ENCODE assay signal across 13 cellular contexts in genomic region chr2:134079373-134079772, GRCh38.
DNase-seq lines count a peak whose midpoint lies in the region; ATAC-seq and TF ChIP-seq lines count a peak whose summit lies in the region.
"Had no signal": no experiment of that assay in that cellular context is flagged by ENCODE, and none has a peak within 500 bp of the region (broad histone marks: within the 10 kb centered on the region; RNA-seq: fewer than 3 reads in every experiment).

No MANE protein-coding gene starts in this region.

- H2BK120ac ChIP-seq in mesenchymal stem cell (ENCODE audit: low read depth, low read length) = no peak overlapping the region

- H3K79me1 ChIP-seq in mesenchymal stem cell (replicated peaks; ENCODE audit: low read length, poor library complexity, severe bottlenecking) = no peaks in the 10 kb centered on the region

- H3K27ac Mint-ChIP-seq in activated B cell treated with CpG ODN at 0.5 μM for 24 hours (peak overlapping the region; percentile 32), T-cell (no peak overlapping the region)
- H3K27ac Mint-ChIP-seq: activated naive CD8-positive, alpha-beta T cell; effector memory CD8-positive, alpha-beta T cell had no signal

- no peak overlapping the region for H3K4me3 ChIP-seq in mesenchymal stem cell (ENCODE audit: insufficient read depth in 1 of 2, low read depth in 1 of 2, low read length in 2 of 2)
- no peak overlapping the region for H3K4me3 ChIP-seq in testis
- H3K4me3 ChIP-seq: vagina had no signal

- H3K36me3 Mint-ChIP-seq in activated B cell treated with CpG ODN at 0.5 μM for 24 hours (ENCODE audit: low read depth) (no peaks in the 10 kb centered on the region), T-cell (no peaks in the 10 kb centered on the region)
- H3K36me3 Mint-ChIP-seq: activated naive CD8-positive, alpha-beta T cell had no signal

- H3K4me1 ChIP-seq in mesenchymal stem cell (ENCODE audit: control insufficient read depth, insufficient read depth, low read depth, low read length) (no peaks in the 10 kb centered on the region), testis (no peaks in the 10 kb centered on the region)
- H3K4me1 ChIP-seq: vagina had no signal

- TF ChIP-seq CTCF in activated B cell treated with CpG ODN at 0.5 μM for 24 hours (IDR thresholded peaks at IDR 0.05) = no peak
- TF ChIP-seq CTCF in testis (IDR thresholded peaks at IDR 0.05) = no peak

- no peak overlapping the region for H2BK5ac ChIP-seq in mesenchymal stem cell (ENCODE audit: low read depth, low read length, poor library complexity, severe bottlenecking)

- ATAC-seq in GM18868 (IDR thresholded peaks at IDR 0.05; ENCODE audit: unreplicated experiment) (peak; percentile 96), GM21423 (IDR thresholded peaks at IDR 0.05; ENCODE audit: unreplicated experiment) (peak; percentile 95), HG03060 (IDR thresholded peaks at IDR 0.05; ENCODE audit: low read depth, unreplicated experiment) (peak; percentile 91), activated B cell treated with CpG ODN at 0.5 μM for 24 hours (ENCODE audit: low read depth) (peak; percentile 97), T-cell (replicated peaks in 1 of 4) (no peak)
- ATAC-seq: effector memory CD8-positive, alpha-beta T cell had no signal

- H3K9ac ChIP-seq in mesenchymal stem cell (ENCODE audit: low read length) = no peak overlapping the region

- intact Hi-C loops in activated B cell treated with CpG ODN at 0.5 μM for 24 hours (cut with micrococcal nuclease) = loop anchor here (1.0 kb wide), 3 partner anchors 39 to 193 kb away; no protein-coding TSS in a partner anchor
- intact Hi-C loops in testis (cut with DNase I; ENCODE audit: low total_unique reads) = no loop called here

- H3K27me3 Mint-ChIP-seq in activated B cell treated with CpG ODN at 0.5 μM for 24 hours (no peaks in the 10 kb centered on the region), T-cell (peaks cover 10 to 21% of the 10 kb centered on the region in 2 donors)
- H3K27me3 Mint-ChIP-seq: activated naive CD8-positive, alpha-beta T cell had no signal

- WGBS in mesenchymal stem cell = 94% methylated on average over 4 of the region's 4 CpGs
- 86 to 90% methylated on average over 4 of the region's 4 CpGs for WGBS in testis, 2 donors

- H2AFZ ChIP-seq in mesenchymal stem cell (ENCODE audit: low read depth, low read length) = no peak overlapping the region

- no peaks in the 10 kb centered on the region for H3K36me3 ChIP-seq in mesenchymal stem cell (ENCODE audit: control insufficient read depth in 1 of 2, insufficient read depth in 2 of 2, low read depth in 1 of 2, low read length in 2 of 2)
- H3K36me3 ChIP-seq in testis (ENCODE audit: low read depth, missing control alignments) = no peaks in the 10 kb centered on the region
- H3K36me3 ChIP-seq: vagina had no signal

- peaks cover 8% of the 10 kb centered on the region for H3K9me3 Mint-ChIP-seq in activated B cell treated with CpG ODN at 0.5 μM for 24 hours
- no peaks in the 10 kb centered on the region for H3K9me3 Mint-ChIP-seq in T-cell
- H3K9me3 Mint-ChIP-seq: effector memory CD8-positive, alpha-beta T cell had no signal

- H3K27ac ChIP-seq in mesenchymal stem cell (ENCODE audit: low read length, poor library complexity, severe bottlenecking) (no peak overlapping the region), testis (no peak overlapping the region)
- H3K27ac ChIP-seq: vagina had no signal

- no peak overlapping the region for H2AK5ac ChIP-seq in mesenchymal stem cell (ENCODE audit: low read length, severe bottlenecking)

- H2BK12ac ChIP-seq in mesenchymal stem cell (ENCODE audit: low read length in 2 of 2) = no peak overlapping the region

- DNase-seq in activated B cell treated with CpG ODN at 0.5 μM for 24 hours = peak; percentile 23
- no peak for DNase-seq in COLO668 (lab: John Stamatoyannopoulos, UW; ENCODE audit: unreplicated experiment)
- DNase-seq in T-cell = no peak
- no peak for DNase-seq in mesenchymal stem cell
- no peak for DNase-seq in testis
- DNase-seq: activated CD4-positive, alpha-beta T cell treated with anti-CD3 and anti-CD28 coated beads for 4 hours; effector memory CD8-positive, alpha-beta T cell; SHP77 treated with DMSO at 0.1 percent for 48 hours had no signal

- no peak overlapping the region for H4K91ac ChIP-seq in mesenchymal stem cell (ENCODE audit: low read length)

- H3K4me1 Mint-ChIP-seq in activated B cell treated with CpG ODN at 0.5 μM for 24 hours = peaks cover 23% of the 10 kb centered on the region
- H3K4me1 Mint-ChIP-seq in T-cell = no peaks in the 10 kb centered on the region

- H3K14ac ChIP-seq in mesenchymal stem cell (ENCODE audit: low read length in 2 of 2) = no peak overlapping the region

- H4K8ac ChIP-seq in mesenchymal stem cell (ENCODE audit: low read length) = no peak overlapping the region

- H3K4me3 Mint-ChIP-seq in activated B cell treated with CpG ODN at 0.5 μM for 24 hours (no peak overlapping the region), T-cell (no peak overlapping the region)
- H3K4me3 Mint-ChIP-seq: activated naive CD8-positive, alpha-beta T cell; effector memory CD8-positive, alpha-beta T cell had no signal

- CTCF ChIA-PET in activated B cell treated with CpG ODN at 0.5 μM for 24 hours (lab: Charles Lee) (interaction anchor here (1.1 to 1.5 kb wide), 3 partner anchors 39 to 192 kb away, joined by 3 to 5 read pairs (median 4); no protein-coding TSS in a partner anchor), T-cell (lab: Charles Lee) (no interaction called here)

- peaks cover 16 to 35% of the 10 kb centered on the region in 2 experiments for H3K27me3 ChIP-seq in mesenchymal stem cell (ENCODE audit: control insufficient read depth in 1 of 2, insufficient read depth in 1 of 2, low read length in 2 of 2)
- H3K27me3 ChIP-seq in testis = no peaks in the 10 kb centered on the region
- H3K27me3 ChIP-seq: vagina had no signal

- H3K4ac ChIP-seq in mesenchymal stem cell (ENCODE audit: low read depth in 1 of 2, low read length in 2 of 2) = no peak overlapping the region

- H3K18ac ChIP-seq in mesenchymal stem cell (ENCODE audit: low read depth in 1 of 2, low read length in 2 of 2) = no peak overlapping the region

- POLR2A ChIA-PET in activated B cell treated with CpG ODN at 0.5 μM for 24 hours (lab: Charles Lee) (interaction anchor here (0.6 to 1.2 kb wide), 4 partner anchors 9 to 985 kb away, joined by 3 to 5 read pairs (median 4); no protein-coding TSS in a partner anchor), T-cell (lab: Charles Lee) (interaction anchor here in 1 of 2 donors (0.6 kb wide), 1 partner anchor 73 kb away, joined by 3 read pairs; no protein-coding TSS in a partner anchor)

- no peak overlapping the region for H2BK15ac ChIP-seq in mesenchymal stem cell (ENCODE audit: low read depth, poor library complexity, severe bottlenecking)

- peaks cover 2% of the 10 kb centered on the region for H3K9me3 ChIP-seq in mesenchymal stem cell (ENCODE audit: control insufficient read depth, low read length)
- no peaks in the 10 kb centered on the region for H3K9me3 ChIP-seq in testis
- H3K9me3 ChIP-seq: vagina had no signal

- no peak overlapping the region for H3K4me2 ChIP-seq in mesenchymal stem cell (ENCODE audit: low read length, poor library complexity, severe bottlenecking)

- no peak for TF ChIP-seq POLR2A in testis (IDR thresholded peaks at IDR 0.05)

- H3K23ac ChIP-seq in mesenchymal stem cell (ENCODE audit: low read length in 2 of 2) = no peak overlapping the region

Comparison
In these comparisons a context has a peak if more than half of its experiments do, and no peak if none do; other contexts are left out.
1. ATAC-seq: peak in GM18868 (single experiment), GM21423 (single experiment), HG03060 (single experiment) and activated B cell treated with CpG ODN at 0.5 μM for 24 hours (single experiment); none in T-cell (0 of 4).